Comparison of ENCODE assay signal across 22 cellular contexts in the genomic region with DNA sequence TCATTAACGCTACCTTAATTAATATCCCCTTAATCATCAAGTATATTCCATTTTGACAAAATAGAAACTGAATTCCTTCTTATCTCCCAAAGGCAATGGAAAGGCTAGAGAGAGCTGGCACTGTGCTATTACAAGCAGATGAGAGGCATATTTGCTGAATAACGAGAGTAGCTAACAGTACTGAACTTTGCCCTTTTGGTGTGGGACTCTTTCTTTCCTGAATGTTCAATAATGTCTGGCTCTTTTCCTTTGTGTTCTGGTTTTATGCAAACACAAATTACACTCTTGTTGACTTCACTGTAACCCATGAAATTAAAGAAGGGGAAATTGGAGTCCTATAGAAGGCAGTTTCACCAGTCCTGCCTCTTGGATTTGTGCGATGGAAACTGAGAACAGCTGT.
DNase-seq lines count a peak whose midpoint lies in the region; ATAC-seq and TF ChIP-seq lines count a peak whose summit lies in the region.
"Had no signal": no experiment of that assay in that cellular context is flagged by ENCODE, and none has a peak within 500 bp of the region (broad histone marks: within the 10 kb centered on the region; RNA-seq: fewer than 3 reads in every experiment).

No MANE protein-coding gene starts in this region.

- H3K4me3 ChIP-seq in Caco-2 (ENCODE audit: low read depth, low read length) = no peak overlapping the region
- no peak overlapping the region for H3K4me3 ChIP-seq in fibroblast of the aortic adventitia (ENCODE audit: low read depth, low read length)
- H3K4me3 ChIP-seq in suprapubic skin = no peak overlapping the region
- H3K4me3 ChIP-seq: ascending aorta, sigmoid colon, thoracic aorta had no signal

- H3K4me1 ChIP-seq in Caco-2 (peaks cover 19% of the 10 kb centered on the region), suprapubic skin (no peaks in the 10 kb centered on the region)
- H3K4me1 ChIP-seq: ascending aorta, sigmoid colon had no signal

- no peak for TF ChIP-seq CTCF in Caco-2 (IDR thresholded peaks at IDR 0.05; ENCODE audit: insufficient read depth in 1 of 2, low read depth in 1 of 2, low read length in 1 of 2, severe bottlenecking in 1 of 2, unreplicated experiment in 1 of 2)
- no peak for TF ChIP-seq CTCF in fibroblast of the aortic adventitia (IDR thresholded peaks at IDR 0.05; ENCODE audit: insufficient read depth, low read length)
- no peak for TF ChIP-seq CTCF in suprapubic skin (IDR thresholded peaks at IDR 0.05)

- ATAC-seq in naive B cell (ENCODE audit: low read depth in 2 of 2) (no peak), HG03432 (IDR thresholded peaks at IDR 0.05; ENCODE audit: unreplicated experiment) (no peak), HG03439 (IDR thresholded peaks at IDR 0.05; ENCODE audit: unreplicated experiment) (no peak)
- ATAC-seq: activated CD4-positive, alpha-beta T cell treated with anti-CD3 and anti-CD28 coated beads for 36 hours; stimulated activated effector memory CD8-positive, alpha-beta T cell treated with anti-CD3 and anti-CD28 coated beads, Interleukin-12 subunit alpha, Interleukin-12 subunit beta, amount 100 ng/mL, for 72 hours had no signal

- TF ChIP-seq POLR2A in suprapubic skin (IDR thresholded peaks at IDR 0.05) = no peak

- H3K27me3 Mint-ChIP-seq in Caco-2 (ENCODE audit: insufficient read depth, unreplicated experiment) (no peaks in the 10 kb centered on the region), naive B cell (peaks cover 0 to 4% (median 0%) of the 10 kb centered on the region in 3 donors)
- H3K27me3 Mint-ChIP-seq: activated CD4-positive, alpha-beta T cell treated with anti-CD3 and anti-CD28 coated beads for 36 hours; activated naive CD4-positive, alpha-beta T cell treated with anti-CD3 and anti-CD28 coated beads, Interleukin-2, amount 50 U/mL, for 24 hours had no signal

- no peak overlapping the region for H3K27ac ChIP-seq in suprapubic skin
- H3K27ac ChIP-seq: ascending aorta, RWPE1 had no signal

- H3K9me3 Mint-ChIP-seq in Caco-2 (ENCODE audit: unreplicated experiment) (no peaks in the 10 kb centered on the region), naive B cell (peaks cover 0 to 2% (median 0%) of the 10 kb centered on the region in 7 donors)
- H3K9me3 Mint-ChIP-seq: activated naive CD4-positive, alpha-beta T cell treated with anti-CD3 and anti-CD28 coated beads, Interleukin-2, amount 50 U/mL, for 24 hours; activated T-helper 1 cell treated with anti-CD3 and anti-CD28 coated beads, Interleukin-12 subunit alpha, Interleukin-12 subunit beta, Interleukin-2, Interleukin-4 antibody, amounts not matched to agents 30 ng/mL and 10 ng/mL and 1 ng/mL, durations not matched to agents 14 hours and 24 hours and 36 hours; stimulated activated effector memory CD8-positive, alpha-beta T cell treated with anti-CD3 and anti-CD28 coated beads, Interleukin-12 subunit alpha, Interleukin-12 subunit beta, amount 100 ng/mL, for 72 hours had no signal

- no peaks in the 10 kb centered on the region for H3K36me3 Mint-ChIP-seq in Caco-2 (ENCODE audit: insufficient read depth, unreplicated experiment)
- no peaks in the 10 kb centered on the region for H3K36me3 Mint-ChIP-seq in naive B cell
- H3K36me3 Mint-ChIP-seq: activated naive CD4-positive, alpha-beta T cell treated with anti-CD3 and anti-CD28 coated beads, Interleukin-2, amount 50 U/mL, for 24 hours; stimulated activated effector memory CD8-positive, alpha-beta T cell treated with anti-CD3 and anti-CD28 coated beads, Interleukin-12 subunit alpha, Interleukin-12 subunit beta, amount 100 ng/mL, for 72 hours had no signal

- no TSS peak for BruUV-seq in Caco-2 (replicated peaks; lab: Mats Ljungman, UMichigan)

- H3K9me3 ChIP-seq in Caco-2 (no peaks in the 10 kb centered on the region), suprapubic skin (no peaks in the 10 kb centered on the region)
- H3K9me3 ChIP-seq: ascending aorta, sigmoid colon, thoracic aorta had no signal

- 76% methylated on average over 3 of the region's 3 CpGs for WGBS in suprapubic skin

- H3K4me3 Mint-ChIP-seq in Caco-2 (ENCODE audit: unreplicated experiment) (no peak overlapping the region), naive B cell (peak overlapping the region in 2 of 8 donors; percentile 2 to 5)
- H3K4me3 Mint-ChIP-seq: activated CD4-positive, alpha-beta T cell treated with anti-CD3 and anti-CD28 coated beads for 36 hours; activated naive CD4-positive, alpha-beta T cell treated with anti-CD3 and anti-CD28 coated beads, Interleukin-2, amount 50 U/mL, for 24 hours; activated T-helper 1 cell treated with anti-CD3 and anti-CD28 coated beads, Interleukin-12 subunit alpha, Interleukin-12 subunit beta, Interleukin-2, Interleukin-4 antibody, amounts not matched to agents 30 ng/mL and 10 ng/mL and 1 ng/mL, durations not matched to agents 14 hours and 24 hours and 36 hours; stimulated activated effector memory CD8-positive, alpha-beta T cell treated with anti-CD3 and anti-CD28 coated beads, Interleukin-12 subunit alpha, Interleukin-12 subunit beta, amount 100 ng/mL, for 72 hours had no signal

- H3K4me1 Mint-ChIP-seq in Caco-2 (ENCODE audit: low read depth, unreplicated experiment) (peaks cover 7% of the 10 kb centered on the region), naive B cell (peaks cover 21 to 48% (median 38%) of the 10 kb centered on the region in 3 donors)
- H3K4me1 Mint-ChIP-seq: activated CD4-positive, alpha-beta T cell treated with anti-CD3 and anti-CD28 coated beads for 36 hours; activated naive CD4-positive, alpha-beta T cell treated with anti-CD3 and anti-CD28 coated beads, Interleukin-2, amount 50 U/mL, for 24 hours; stimulated activated effector memory CD8-positive, alpha-beta T cell treated with anti-CD3 and anti-CD28 coated beads, Interleukin-12 subunit alpha, Interleukin-12 subunit beta, amount 100 ng/mL, for 72 hours had no signal

- TF ChIP-seq EP300 in suprapubic skin (IDR thresholded peaks at IDR 0.05) = no peak

- DNase-seq in Caco-2 = no peak
- peak; percentile 6 to 35 for DNase-seq in NCI-H526 (lab: John Stamatoyannopoulos, UW)
- DNase-seq in fibroblast of the aortic adventitia (ENCODE audit: low read depth) = peak; percentile 11
- no peak for DNase-seq in naive B cell
- no peak for DNase-seq in effector CD8-positive, alpha-beta T cell (lab: John Stamatoyannopoulos, UW)
- DNase-seq in suprapubic skin (ENCODE audit: low spot score in 2 of 2) = no peak
- DNase-seq: activated CD4-positive, alpha-beta T cell treated with anti-CD3 and anti-CD28 coated beads for 36 hours; DMS 273 treated with DMSO at 0.1 percent for 48 hours; GOT3; KG1; MV-4-11; NCI-H187; NCI-H2227 treated with DMSO at 0.1 percent for 48 hours; sigmoid colon had no signal

- CTCF ChIA-PET in Caco-2 (lab: Charles Lee) = interaction anchor here (0.6 kb wide), 1 partner anchor 68 kb away, joined by 3 read pairs; no protein-coding TSS in a partner anchor

- intact Hi-C loops in Caco-2 (cut with micrococcal nuclease; ENCODE audit: unreplicated experiment) = no loop called here

- H3K36me3 ChIP-seq in Caco-2 (ENCODE audit: control insufficient read depth, insufficient read depth, low read length) (no peaks in the 10 kb centered on the region), suprapubic skin (no peaks in the 10 kb centered on the region)
- H3K36me3 ChIP-seq: ascending aorta, sigmoid colon, thoracic aorta had no signal

- POLR2A ChIA-PET in Caco-2 (lab: Charles Lee) = no interaction called here

- H3K27ac Mint-ChIP-seq in Caco-2 (ENCODE audit: unreplicated experiment) = peak overlapping the region; percentile 4
- peak overlapping the region in 5 of 6 donors; percentile 9 to 93 (median 74) for H3K27ac Mint-ChIP-seq in naive B cell
- H3K27ac Mint-ChIP-seq: activated CD4-positive, alpha-beta T cell treated with anti-CD3 and anti-CD28 coated beads for 36 hours; activated naive CD4-positive, alpha-beta T cell treated with anti-CD3 and anti-CD28 coated beads, Interleukin-2, amount 50 U/mL, for 24 hours; activated T-helper 1 cell treated with anti-CD3 and anti-CD28 coated beads, Interleukin-12 subunit alpha, Interleukin-12 subunit beta, Interleukin-2, Interleukin-4 antibody, amounts not matched to agents 30 ng/mL and 10 ng/mL and 1 ng/mL, durations not matched to agents 14 hours and 24 hours and 36 hours; stimulated activated effector memory CD8-positive, alpha-beta T cell treated with anti-CD3 and anti-CD28 coated beads, Interleukin-12 subunit alpha, Interleukin-12 subunit beta, amount 100 ng/mL, for 72 hours had no signal

- H3K27me3 ChIP-seq in Caco-2 (replicated peaks; ENCODE audit: control insufficient read depth, insufficient read depth, low read length) (no peaks in the 10 kb centered on the region), suprapubic skin (no peaks in the 10 kb centered on the region)
- H3K27me3 ChIP-seq: ascending aorta, sigmoid colon had no signal

Comparison
In these comparisons a context has a peak if more than half of its experiments do, and no peak if none do; other contexts are left out.
1. DNase-seq: peak in NCI-H526 (2 of 2) and fibroblast of the aortic adventitia (single experiment); none in Caco-2 (0 of 2), naive B cell (single experiment), effector CD8-positive, alpha-beta T cell (single experiment) and suprapubic skin (0 of 2).